ENCODE assay signal across 8 cellular contexts in the genomic region with DNA sequence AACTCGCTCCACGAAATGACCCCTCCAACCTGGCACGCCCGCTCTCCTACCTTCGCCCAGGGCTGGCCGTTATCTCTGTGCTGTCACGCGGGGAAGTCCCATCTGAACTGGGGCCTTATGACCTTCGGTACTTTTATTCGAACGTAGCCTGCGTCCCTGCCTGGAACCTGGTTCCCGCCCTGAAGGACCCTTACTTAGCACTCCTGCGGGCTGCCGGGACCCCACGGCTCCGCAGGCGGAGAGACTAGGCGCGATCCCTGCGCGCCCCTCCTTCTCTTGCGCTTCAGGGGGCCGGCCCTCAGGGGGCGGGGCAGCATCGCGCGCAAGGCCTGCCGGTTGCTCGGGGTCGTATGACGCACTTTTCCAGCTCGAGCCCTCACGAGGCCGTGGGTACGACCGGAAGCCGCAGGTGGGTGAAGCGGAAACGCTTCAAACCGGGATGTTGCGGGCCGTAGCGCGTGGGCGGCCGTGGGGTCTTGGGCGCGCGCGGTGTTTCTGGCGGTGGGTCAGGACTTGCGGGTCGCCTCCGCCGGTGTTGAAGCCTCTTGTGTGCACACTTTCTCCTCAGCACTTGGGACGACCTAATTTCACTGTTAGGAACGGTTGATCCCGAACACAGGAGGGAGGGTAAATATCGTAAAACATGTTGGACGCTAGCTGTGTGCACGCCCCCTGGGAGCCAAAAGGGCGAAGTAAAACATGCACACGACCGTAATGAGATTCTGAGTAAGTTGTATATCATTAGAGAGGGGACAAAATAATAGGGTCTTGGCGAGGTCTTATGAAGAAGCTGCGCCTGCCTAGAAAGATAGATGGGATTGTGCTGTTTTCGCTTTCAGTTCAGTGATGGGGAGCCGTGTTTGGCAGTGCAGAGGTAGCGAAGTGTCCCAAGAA. TPM values are rescaled to one million over a fixed set of nuclear protein-coding genes. Genes with fewer than 3 reads are reported as not detected.
DNase-seq lines count a peak whose midpoint lies in the region; ATAC-seq and TF ChIP-seq lines count a peak whose summit lies in the region.

TSS of gene LIPT1 (plus strand) at position 325 of the 894 bp plus-strand sequence. CDS start 6,991 bp downstream, outside the sequence.
A gene with protein sequence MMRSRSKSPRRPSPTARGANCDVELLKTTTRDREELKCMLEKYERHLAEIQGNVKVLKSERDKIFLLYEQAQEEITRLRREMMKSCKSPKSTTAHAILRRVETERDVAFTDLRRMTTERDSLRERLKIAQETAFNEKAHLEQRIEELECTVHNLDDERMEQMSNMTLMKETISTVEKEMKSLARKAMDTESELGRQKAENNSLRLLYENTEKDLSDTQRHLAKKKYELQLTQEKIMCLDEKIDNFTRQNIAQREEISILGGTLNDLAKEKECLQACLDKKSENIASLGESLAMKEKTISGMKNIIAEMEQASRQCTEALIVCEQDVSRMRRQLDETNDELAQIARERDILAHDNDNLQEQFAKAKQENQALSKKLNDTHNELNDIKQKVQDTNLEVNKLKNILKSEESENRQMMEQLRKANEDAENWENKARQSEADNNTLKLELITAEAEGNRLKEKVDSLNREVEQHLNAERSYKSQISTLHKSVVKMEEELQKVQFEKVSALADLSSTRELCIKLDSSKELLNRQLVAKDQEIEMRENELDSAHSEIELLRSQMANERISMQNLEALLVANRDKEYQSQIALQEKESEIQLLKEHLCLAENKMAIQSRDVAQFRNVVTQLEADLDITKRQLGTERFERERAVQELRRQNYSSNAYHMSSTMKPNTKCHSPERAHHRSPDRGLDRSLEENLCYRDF (minus strand): TSS at position 300 of the 894 bp plus-strand sequence. CDS start 45,503 bp downstream, outside the sequence.

- no peaks in the 10 kb centered on the region for H3K9me3 ChIP-seq in CD8-positive, alpha-beta T cell (ENCODE audit: low read length)
- H3K9me3 ChIP-seq in lower lobe of right lung, result no peaks in the 10 kb centered on the region

- no peak within 1 kb of the TSS for H3K27ac Mint-ChIP-seq in CD8-positive, alpha-beta T cell
- H3K27ac Mint-ChIP-seq in activated CD8-positive, alpha-beta T cell treated with anti-CD3 and anti-CD28 coated beads for 36 hours, result peak within 1 kb of the TSS; percentile 86

- peaks cover 46% of the 10 kb centered on the region for H3K36me3 Mint-ChIP-seq in CD8-positive, alpha-beta T cell
- peaks cover 6% of the 10 kb centered on the region for H3K36me3 Mint-ChIP-seq in activated CD8-positive, alpha-beta T cell treated with anti-CD3 and anti-CD28 coated beads for 36 hours (ENCODE audit: low read depth)

- peak within 1 kb of the TSS; percentile 84 for H3K4me3 Mint-ChIP-seq in CD8-positive, alpha-beta T cell
- no peak within 1 kb of the TSS for H3K4me3 Mint-ChIP-seq in activated CD8-positive, alpha-beta T cell treated with anti-CD3 and anti-CD28 coated beads for 36 hours

- POLR2A ChIA-PET in CD8-positive, alpha-beta T cell (lab: Charles Lee), result interaction anchor here (0.6 to 2.9 kb wide), 11 partner anchors 9 to 384 kb away, joined by 3 to 56 read pairs (median 3); partner anchors contain the start of genes C2orf15, EIF5B and MITD1
- POLR2A ChIA-PET in activated CD8-positive, alpha-beta T cell treated with anti-CD3 and anti-CD28 coated beads for 36 hours (lab: Charles Lee), result interaction anchor here (0.6 to 2.3 kb wide), 10 partner anchors 9 to 532 kb away, joined by 3 to 16 read pairs (median 4); partner anchors contain the start of genes C2orf15, MITD1 and MRPL30

- no peak for TF ChIP-seq CTCF in CD8-positive, alpha-beta T cell (IDR thresholded peaks at IDR 0.05)
- TF ChIP-seq CTCF in activated CD8-positive, alpha-beta T cell treated with anti-CD3 and anti-CD28 coated beads for 36 hours (IDR thresholded peaks at IDR 0.05), result no peak
- TF ChIP-seq CTCF in lower lobe of right lung (IDR thresholded peaks at IDR 0.05), result peak; percentile 6

- CTCF ChIA-PET in CD8-positive, alpha-beta T cell (lab: Charles Lee), result interaction anchor here (1.4 to 1.6 kb wide), 2 partner anchors 14 to 25 kb away, joined by 7 to 10 read pairs; partner anchors contain the start of genes C2orf15, MITD1 and MRPL30
- CTCF ChIA-PET in activated CD8-positive, alpha-beta T cell treated with anti-CD3 and anti-CD28 coated beads for 36 hours (lab: Charles Lee), result interaction anchor here (0.8 to 2.2 kb wide), 6 partner anchors 12 to 586 kb away, joined by 3 to 9 read pairs (median 6); partner anchors contain the start of genes C2orf15, EIF5B, MITD1 and MRPL30

- H3K27ac ChIP-seq in CD8-positive, alpha-beta T cell (ENCODE audit: low read depth, low read length), result peak within 1 kb of the TSS; percentile 96
- peak within 1 kb of the TSS; percentile 83 for H3K27ac ChIP-seq in lower lobe of right lung

- H3K4me3 ChIP-seq in CD8-positive, alpha-beta T cell (ENCODE audit: low read depth, low read length), result peak within 1 kb of the TSS; percentile 92
- peak within 1 kb of the TSS; percentile 74 for H3K4me3 ChIP-seq in lower lobe of right lung

- peak; percentile 94 for ATAC-seq in CD8-positive, alpha-beta T cell
- ATAC-seq in GM19452 (IDR thresholded peaks at IDR 0.05; ENCODE audit: unreplicated experiment) (peak; percentile 96), HG03575 (IDR thresholded peaks at IDR 0.05; ENCODE audit: extremely low read depth, insufficient number of reproducible peaks, low FRiP score, unreplicated experiment) (peak; percentile 47), lower lobe of right lung (peak; percentile 99 to 100)
- ATAC-seq in activated CD8-positive, alpha-beta T cell treated with anti-CD3 and anti-CD28 coated beads for 36 hours, result peak; percentile 97

- peak; percentile 81 to 94 (median 89) for DNase-seq in CD8-positive, alpha-beta T cell
- DNase-seq in NCI-H82 (lab: John Stamatoyannopoulos, UW) (peak; percentile 96), ecto neural progenitor cell (ENCODE audit: low spot score) (peak; percentile 90), lower lobe of right lung (peak; percentile 95)
- DNase-seq in activated CD8-positive, alpha-beta T cell treated with anti-CD3 and anti-CD28 coated beads for 36 hours, result peak; percentile 96
- DNase-seq in stimulated activated CD4-positive, alpha-beta T cell treated with anti-CD3 and anti-CD28 coated beads, TNF-alpha, amount 100 ng/mL, for 24 hours (ENCODE audit: low read depth in 3 of 3), result peak; percentile 86 to 93 (median 88)

- H3K4me1 ChIP-seq in CD8-positive, alpha-beta T cell (ENCODE audit: insufficient read depth, low read length), result peaks cover 28% of the 10 kb centered on the region
- peaks cover 22% of the 10 kb centered on the region for H3K4me1 ChIP-seq in lower lobe of right lung

- intact Hi-C loops in CD8-positive, alpha-beta T cell (cut with DNase I, micrococcal nuclease), result loop anchor here (1.0 to 10.0 kb wide), 11 partner anchors 14 to 1508 kb away; partner anchors contain the start of genes C2orf15 (in 2 of the 2), MITD1 (in 2 of the 2), MRPL30 (in 2 of the 2) and TMEM131 (in 2 of the 2)
- intact Hi-C loops in activated CD8-positive, alpha-beta T cell treated with anti-CD3 and anti-CD28 coated beads for 36 hours (cut with micrococcal nuclease), result loop anchor here (10.0 kb wide), 1 partner anchor 180 kb away; the partner anchor contains the start of genes EIF5B and TXNDC9
- intact Hi-C loops in lower lobe of right lung (cut with DNase I), result no loop called here

- H3K9me3 Mint-ChIP-seq in CD8-positive, alpha-beta T cell, result no peaks in the 10 kb centered on the region
- no peaks in the 10 kb centered on the region for H3K9me3 Mint-ChIP-seq in activated CD8-positive, alpha-beta T cell treated with anti-CD3 and anti-CD28 coated beads for 36 hours

- no peaks in the 10 kb centered on the region for H3K27me3 ChIP-seq in CD8-positive, alpha-beta T cell (ENCODE audit: insufficient read depth, low read length)
- no peaks in the 10 kb centered on the region for H3K27me3 ChIP-seq in lower lobe of right lung (ENCODE audit: low read depth)

- peaks cover 31% of the 10 kb centered on the region for H3K4me1 Mint-ChIP-seq in CD8-positive, alpha-beta T cell (ENCODE audit: low read depth)
- H3K4me1 Mint-ChIP-seq in activated CD8-positive, alpha-beta T cell treated with anti-CD3 and anti-CD28 coated beads for 36 hours (ENCODE audit: low read depth), result peaks cover 42% of the 10 kb centered on the region

- no peaks in the 10 kb centered on the region for H3K27me3 Mint-ChIP-seq in CD8-positive, alpha-beta T cell (ENCODE audit: low read depth)
- no peaks in the 10 kb centered on the region for H3K27me3 Mint-ChIP-seq in activated CD8-positive, alpha-beta T cell treated with anti-CD3 and anti-CD28 coated beads for 36 hours

- peaks cover 3% of the 10 kb centered on the region for H3K36me3 ChIP-seq in CD8-positive, alpha-beta T cell (ENCODE audit: insufficient read depth, low read length)
- H3K36me3 ChIP-seq in lower lobe of right lung, result peaks cover 33% of the 10 kb centered on the region

RNA-seq across cellular contexts. Expression of gene LIPT1, which starts in this region (rescaled TPM):
- total RNA-seq in CD8-positive, alpha-beta T cell, result 10 to 100 TPM in 1 of 2 experiments, 1 to 10 TPM in 1; 9.7 to 11.0 TPM
- 1 to 10 TPM; 3.3 to 6.0 TPM for total RNA-seq in activated CD8-positive, alpha-beta T cell treated with anti-CD3 and anti-CD28 coated beads for 36 hours
- 6.2 TPM for total RNA-seq in lower lobe of right lung

RNA-seq across cellular contexts. Expression of the second gene that starts in this region (rescaled TPM):
- 10 to 100 TPM; 14.4 to 14.9 TPM for total RNA-seq in CD8-positive, alpha-beta T cell
- total RNA-seq in activated CD8-positive, alpha-beta T cell treated with anti-CD3 and anti-CD28 coated beads for 36 hours, result 1 to 10 TPM; 8.6 to 9.2 TPM
- 9.9 TPM for total RNA-seq in lower lobe of right lung

Comparison
In these comparisons a context has a peak if more than half of its experiments do, and no peak if none do; other contexts are left out.
1. Peak in every context shown above with its lines: DNase-seq, ATAC-seq, H3K4me3 ChIP-seq and H3K27ac ChIP-seq.
2. ATAC-seq: peak in every context shown above with its lines; median percentile 100 in lower lobe of right lung; 97 in activated CD8-positive, alpha-beta T cell treated with anti-CD3 and anti-CD28 coated beads for 36 hours; 96 in GM19452; 94 in CD8-positive, alpha-beta T cell; 47 in HG03575.